ENCODE assay signal across 9 cellular contexts in genomic region chr15:58083526-58083925, GRCh38. TPM values are rescaled to one million over a fixed set of nuclear protein-coding genes. Genes with fewer than 3 reads are reported as not detected.
"Had no signal": no experiment of that assay in that cellular context is flagged by ENCODE, and none has a peak within 500 bp of the region (broad histone marks: within the 10 kb centered on the region; RNA-seq: fewer than 3 reads in every experiment).

No MANE protein-coding gene starts in this region.

- FAIRE-seq: G401.6, GM12878, GM12891, GM12892, GM18507, GM19239 had no signal

- DNase-seq: GDM1, GF-D8 had no signal

- H3K4me3 ChIP-seq: GM12878 had no signal

- ATAC-seq: GM12878 had no signal

RNA-seq across cellular contexts. Expression of gene ALDH1A2, which starts 18.0 kb away (rescaled TPM):
- total RNA-seq: G401 had no signal

RNA-seq across cellular contexts. Expression of gene AQP9, which starts 54.7 kb away (rescaled TPM):
- total RNA-seq: G401 had no signal
